In genomic region chr2:62687644-62688043, GRCh38 we compare ENCODE assay signal across 20 cellular contexts.
"Had no signal": no experiment of that assay in that cellular context is flagged by ENCODE, and none has a peak within 500 bp of the region (broad histone marks: within the 10 kb centered on the region; RNA-seq: fewer than 3 reads in every experiment).

No MANE protein-coding gene starts in this region.

- ATAC-seq: activated CD8-positive, alpha-beta T cell treated with anti-CD3 and anti-CD28 coated beads for 36 hours; activated naive CD8-positive, alpha-beta T cell treated with anti-CD3 and anti-CD28 coated beads, Interleukin-2, amount 50 U/mL, for 24 hours; left ventricle myocardium superior; stimulated activated naive CD8-positive, alpha-beta T cell treated with anti-CD3 and anti-CD28 coated beads, Interleukin-15, Interleukin-2, amounts not matched to agents 100 U/mL and 50 U/mL, for 24 hours; WTC11 had no signal

- DNase-seq: activated CD4-positive, alpha-beta T cell treated with anti-CD3 and anti-CD28 coated beads for 4 hours; activated CD8-positive, alpha-beta memory T cell treated with anti-CD3 and anti-CD28 coated beads, Interleukin-2, amount 50 U/mL, for 4 hours; activated CD8-positive, alpha-beta T cell treated with anti-CD3 and anti-CD28 coated beads for 36 hours; activated naive CD4-positive, alpha-beta T cell treated with anti-CD3 and anti-CD28 coated beads for 36 hours; activated naive CD8-positive, alpha-beta T cell treated with anti-CD3 and anti-CD28 coated beads, Interleukin-2, amount 50 U/mL, for 24 hours; colonic mucosa; hypothalamus; kidney glomerular epithelial cell; left ventricle myocardium superior; nephron progenitor cell; occipital lobe; stimulated activated CD4-positive, alpha-beta T cell treated with anti-CD3 and anti-CD28 coated beads, Interleukin-4, amount 100 ng/mL, for 4 hours; stimulated activated CD8-positive, alpha-beta memory T cell treated with anti-CD3 and anti-CD28 coated beads, Interleukin-4, amount 100 ng/mL, for 48 hours; stimulated activated naive CD8-positive, alpha-beta T cell treated with anti-CD3 and anti-CD28 coated beads, Interleukin-15, Interleukin-2, amounts not matched to agents 100 U/mL and 50 U/mL, for 24 hours; transverse colon had no signal

- H3K27me3 ChIP-seq: colonic mucosa, esophagus muscularis mucosa, right atrium auricular region, transverse colon, vagina had no signal

- H3K36me3 ChIP-seq: colonic mucosa, esophagus muscularis mucosa, right atrium auricular region, transverse colon, vagina had no signal

- H3K4me3 ChIP-seq: colonic mucosa, esophagus muscularis mucosa, right atrium auricular region, skin epidermis, transverse colon, vagina had no signal

- H3K9me3 ChIP-seq: colonic mucosa, esophagus muscularis mucosa, right atrium auricular region, transverse colon, vagina had no signal

- H3K27ac ChIP-seq: colonic mucosa, esophagus muscularis mucosa, right atrium auricular region, skin epidermis, transverse colon, vagina had no signal

- H3K4me1 ChIP-seq: colonic mucosa, esophagus muscularis mucosa, right atrium auricular region, transverse colon, vagina had no signal
